In the genomic region with DNA sequence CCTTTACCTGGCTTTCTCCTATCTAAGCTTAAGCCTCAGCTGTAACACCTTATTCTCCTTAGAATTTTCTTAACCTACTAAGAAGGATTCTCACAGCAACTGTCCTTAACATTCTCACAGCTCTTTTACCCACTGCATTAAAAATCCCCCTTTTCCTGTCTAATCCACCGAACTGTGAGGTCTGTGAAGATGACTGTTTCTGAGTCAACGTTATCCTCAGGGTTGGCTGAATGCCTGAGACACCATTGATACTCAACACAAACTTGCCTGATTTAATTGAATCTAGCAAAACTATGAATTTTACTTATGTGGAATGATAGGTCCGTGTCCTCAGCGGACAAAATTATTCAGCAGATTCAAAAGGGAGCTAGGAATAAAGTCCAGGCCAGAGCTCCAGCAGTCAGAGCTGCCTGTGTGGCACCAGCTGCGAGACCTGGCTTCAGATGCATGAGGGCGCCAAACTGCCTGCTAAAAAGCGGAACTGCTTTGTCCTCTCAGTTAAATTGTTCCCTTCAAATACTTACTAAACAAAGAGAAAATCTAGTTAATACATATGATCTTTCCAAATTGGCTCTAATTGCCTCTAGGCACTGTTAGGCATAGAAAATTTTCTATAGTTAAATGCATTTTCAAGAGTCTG, we compare ENCODE assay signal across 9 cellular contexts. TPM values are rescaled to one million over a fixed set of nuclear protein-coding genes. Genes with fewer than 3 reads are reported as not detected.
DNase-seq lines count a peak whose midpoint lies in the region; ATAC-seq and TF ChIP-seq lines count a peak whose summit lies in the region.
"Had no signal": no experiment of that assay in that cellular context is flagged by ENCODE, and none has a peak within 500 bp of the region (broad histone marks: within the 10 kb centered on the region; RNA-seq: fewer than 3 reads in every experiment).

No MANE protein-coding gene starts in this region.

- intact Hi-C loops in mammary epithelial cell (cut with micrococcal nuclease): no loop called here

- H3K9ac ChIP-seq in mammary epithelial cell (ENCODE audit: insufficient read depth, low read length) (no peak overlapping the region), skeletal muscle satellite cell (ENCODE audit: low read depth, low read length) (no peak overlapping the region)

- no peak overlapping the region for H3K27ac Mint-ChIP-seq in stimulated activated naive CD8-positive, alpha-beta T cell treated with anti-CD3 and anti-CD28 coated beads, Interleukin-15, amount 100 ng/mL, for 72 hours
- H3K27ac Mint-ChIP-seq: activated CD4-positive, alpha-beta memory T cell treated with anti-CD3 and anti-CD28 coated beads for 36 hours had no signal

- in situ Hi-C loops in mammary epithelial cell (cut with MboI; ENCODE audit: low sequenced_read_pairs in 2 of 2): no loop called here

- DNase-seq in DMS 273 (lab: John Stamatoyannopoulos, UW; ENCODE audit: unreplicated experiment) (peak; percentile 42), DMS 273 treated with DMSO at 0.1 percent for 48 hours (lab: John Stamatoyannopoulos, UW) (no peak), NCI-H2081 (lab: John Stamatoyannopoulos, UW) (peak; percentile 88 to 97), mammary epithelial cell (peak; percentile 51), germinal center (ENCODE audit: low spot score) (no peak), NK-92 (lab: John Stamatoyannopoulos, UW; ENCODE audit: unreplicated experiment) (no peak)
- DNase-seq in stimulated activated naive CD8-positive, alpha-beta T cell treated with anti-CD3 and anti-CD28 coated beads, Interleukin-15, amount 100 ng/mL, for 72 hours: no peak
- DNase-seq: activated CD4-positive, alpha-beta memory T cell treated with anti-CD3 and anti-CD28 coated beads for 36 hours had no signal

- CTCF ChIA-PET in mammary epithelial cell (lab: Charles Lee; ENCODE audit: low non-redundant PET): no interaction called here

- dilution Hi-C loops in mammary epithelial cell (cut with HindIII; ENCODE audit: low sequenced_read_pairs): no loop called here

- H3K27ac ChIP-seq in mammary epithelial cell (ENCODE audit: insufficient read depth, low read depth, low read length): no peak overlapping the region

- H3K27me3 ChIP-seq in mammary epithelial cell (ENCODE audit: insufficient read depth, low read length): peaks cover 2% of the 10 kb centered on the region
- H3K27me3 ChIP-seq in skeletal muscle satellite cell (ENCODE audit: control insufficient read depth, insufficient read depth, low read length): no peaks in the 10 kb centered on the region

- no TSS peak for BruUV-seq in mammary epithelial cell (replicated peaks; lab: Mats Ljungman, UMichigan)

- WGBS in mammary epithelial cell (ENCODE audit: low coverage, missing lambda C conversion rate): 82% methylated on average over 7 of the region's 7 CpGs

- H4K20me1 ChIP-seq in mammary epithelial cell (ENCODE audit: insufficient read depth, low read length): no peaks in the 10 kb centered on the region

- no peak for ATAC-seq in stimulated activated naive CD8-positive, alpha-beta T cell treated with anti-CD3 and anti-CD28 coated beads, Interleukin-15, amount 100 ng/mL, for 72 hours

- H3K4me1 ChIP-seq in mammary epithelial cell (ENCODE audit: insufficient read depth, low read length): peaks cover 3% of the 10 kb centered on the region
- H3K4me1 ChIP-seq in skeletal muscle satellite cell (ENCODE audit: control insufficient read depth, insufficient read depth, low read length): peaks cover 12% of the 10 kb centered on the region

- H3K79me2 ChIP-seq in mammary epithelial cell (ENCODE audit: insufficient read depth, low read length): no peaks in the 10 kb centered on the region

- H3K9me3 ChIP-seq in mammary epithelial cell (replicated peaks; ENCODE audit: insufficient read depth, low read length): no peaks in the 10 kb centered on the region
- H3K9me3 ChIP-seq in skeletal muscle satellite cell (replicated peaks; ENCODE audit: low read length): no peaks in the 10 kb centered on the region

- H3K36me3 ChIP-seq in mammary epithelial cell (ENCODE audit: insufficient read depth, low read length) (no peaks in the 10 kb centered on the region), skeletal muscle satellite cell (ENCODE audit: insufficient read depth, low read length) (no peaks in the 10 kb centered on the region)

- no peaks in the 10 kb centered on the region for H3K4me1 Mint-ChIP-seq in stimulated activated naive CD8-positive, alpha-beta T cell treated with anti-CD3 and anti-CD28 coated beads, Interleukin-15, amount 100 ng/mL, for 72 hours

- H3K4me3 ChIP-seq in mammary epithelial cell (replicated peaks in 1 of 3; ENCODE audit: insufficient read depth in 1 of 3, low read depth in 2 of 3, low read length in 3 of 3): no peak overlapping the region
- H3K4me3 ChIP-seq in skeletal muscle satellite cell (ENCODE audit: low read length): no peak overlapping the region

- peaks cover 7% of the 10 kb centered on the region for H3K27me3 Mint-ChIP-seq in stimulated activated naive CD8-positive, alpha-beta T cell treated with anti-CD3 and anti-CD28 coated beads, Interleukin-15, amount 100 ng/mL, for 72 hours

- TF ChIP-seq CTCF in mammary epithelial cell (conservative IDR thresholded peaks at IDR 0.05 in 1 of 2, IDR thresholded peaks at IDR 0.05 in 1 of 2; ENCODE audit: extremely low read depth in 1 of 2, insufficient read depth in 1 of 2, low read depth in 1 of 2, low read length in 2 of 2): no peak

- no peak overlapping the region for H2AFZ ChIP-seq in mammary epithelial cell (ENCODE audit: low read depth, low read length)

- H3K9me3 Mint-ChIP-seq in stimulated activated naive CD8-positive, alpha-beta T cell treated with anti-CD3 and anti-CD28 coated beads, Interleukin-15, amount 100 ng/mL, for 72 hours: no peaks in the 10 kb centered on the region
- H3K9me3 Mint-ChIP-seq: activated CD4-positive, alpha-beta memory T cell treated with anti-CD3 and anti-CD28 coated beads for 36 hours had no signal

- H3K4me3 Mint-ChIP-seq in stimulated activated naive CD8-positive, alpha-beta T cell treated with anti-CD3 and anti-CD28 coated beads, Interleukin-15, amount 100 ng/mL, for 72 hours: no peak overlapping the region
- H3K4me3 Mint-ChIP-seq: activated CD4-positive, alpha-beta memory T cell treated with anti-CD3 and anti-CD28 coated beads for 36 hours had no signal

- H3K4me2 ChIP-seq in mammary epithelial cell (ENCODE audit: insufficient read depth, low read depth, low read length): no peak overlapping the region
- peak overlapping the region; percentile 64 for H3K4me2 ChIP-seq in skeletal muscle satellite cell (ENCODE audit: low read length)

RNA-seq across cellular contexts. Expression of gene VWDE, which starts 33.4 kb away (rescaled TPM):
- 10 to 100 TPM in 1 of 2 donors, 1 to 10 TPM in 1; 3.9 to 14.2 TPM for total RNA-seq in mammary epithelial cell
- polyA plus RNA-seq in mammary epithelial cell: 1.5 TPM
- polyA minus RNA-seq in mammary epithelial cell: 0.21 TPM
- total RNA-seq in skeletal muscle satellite cell (2012; rRNA removed): under 0.01 TPM in 1 of 2 replicates, not detected in the other

Comparison
In these comparisons a context has a peak if more than half of its experiments do, and no peak if none do; other contexts are left out.
1. DNase-seq: peak in DMS 273 (single experiment), NCI-H2081 (2 of 2) and mammary epithelial cell (single experiment); none in DMS 273 treated with DMSO at 0.1 percent for 48 hours (single experiment), germinal center (single experiment), NK-92 (single experiment) and stimulated activated naive CD8-positive, alpha-beta T cell treated with anti-CD3 and anti-CD28 coated beads, Interleukin-15, amount 100 ng/mL, for 72 hours (0 of 2).